ENCODE assay signal across 35 cellular contexts in the genomic region with DNA sequence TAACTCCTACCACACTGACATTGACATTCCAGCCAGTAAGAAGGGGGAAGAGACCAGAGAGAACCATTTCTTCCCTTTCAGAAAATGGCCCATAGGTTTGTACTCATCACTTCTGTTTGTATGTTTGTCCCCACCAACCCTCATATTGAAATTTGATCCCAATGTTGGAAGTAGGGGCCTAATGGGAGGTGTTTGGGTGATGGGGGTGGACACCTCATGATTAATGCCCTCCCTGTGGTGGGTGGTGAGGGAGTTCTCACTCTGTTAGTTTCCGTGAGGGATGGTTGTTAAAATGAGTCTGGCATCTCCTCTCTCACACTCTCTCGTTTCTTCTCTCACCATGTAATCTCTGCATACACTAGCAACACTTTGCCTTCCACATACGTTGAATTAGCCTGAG.
"Had no signal": no experiment of that assay in that cellular context is flagged by ENCODE, and none has a peak within 500 bp of the region (broad histone marks: within the 10 kb centered on the region; RNA-seq: fewer than 3 reads in every experiment).

No MANE protein-coding gene starts in this region.

- H3K4me2 ChIP-seq: KMS-11 had no signal

- H3K27me3 ChIP-seq: MG63 had no signal

- H3K9ac ChIP-seq: KMS-11 had no signal

- DNase-seq: Karpas-422, Kasumi-1, MG63, MM.1S, MV-4-11, NCI-H1048, NCI-H1092, NCI-H1092 treated with DMSO at 0.1 percent for 48 hours, NCI-H1105, NCI-H1105 treated with DMSO at 0.1 percent for 48 hours, NCI-H1417, NCI-H1417 treated with DMSO at 0.1 percent for 48 hours, NCI-H1436, NCI-H1436 treated with DMSO at 0.1 percent for 48 hours, NCI-H146, NCI-H1694, NCI-H1694 treated with DMSO at 0.1 percent for 48 hours, NCI-H187, NCI-H187 treated with DMSO at 0.1 percent for 48 hours, NCI-H1930, NCI-H2029, NCI-H2029 treated with DMSO at 0.1 percent for 48 hours, NCI-H2081, NCI-H2081 treated with DMSO at 0.1 percent for 48 hours, NCI-H2107, NCI-H2171, NCI-H2171 treated with DMSO at 0.1 percent for 48 hours, NCI-H2227 treated with DMSO at 0.1 percent for 48 hours, NCI-H226, NCI-H345, NCI-H446, NCI-H446 treated with DMSO at 0.1 percent for 48 hours, NCI-H510A, NCI-H510A treated with DMSO at 0.1 percent for 48 hours had no signal

- H3K36me3 ChIP-seq: MG63 had no signal

- H3K4me3 ChIP-seq: MG63 had no signal

- H3K27ac ChIP-seq: KMS-11 had no signal
